In genomic region chr12:86729798-86730197, GRCh38 we compare ENCODE assay signal across 21 cellular contexts.
DNase-seq lines count a peak whose midpoint lies in the region; ATAC-seq, FAIRE-seq and TF ChIP-seq lines count a peak whose summit lies in the region.
"Had no signal": no experiment of that assay in that cellular context is flagged by ENCODE, and none has a peak within 500 bp of the region (broad histone marks: within the 10 kb centered on the region; RNA-seq: fewer than 3 reads in every experiment).

No MANE protein-coding gene starts in this region.

- ATAC-seq in A549, result no peak
- no peak for ATAC-seq in activated T-cell treated with anti-CD3 and anti-CD28 coated beads, Interleukin-2, amount 50 U/mL, for 72 hours (replicated peaks in 1 of 2)
- no peak for ATAC-seq in activated naive CD8-positive, alpha-beta T cell treated with anti-CD3 and anti-CD28 coated beads, Interleukin-2, amount 50 U/mL, for 24 hours
- ATAC-seq: CD8-positive, alpha-beta T cell had no signal

- no peak for TF ChIP-seq POLR2A in A549 (IDR thresholded peaks at IDR 0.05; ENCODE audit: low read length)

- no peaks in the 10 kb centered on the region for H3K27me3 Mint-ChIP-seq in astrocyte (ENCODE audit: low read depth, unreplicated experiment)
- no peaks in the 10 kb centered on the region for H3K27me3 Mint-ChIP-seq in activated T-cell treated with anti-CD3 and anti-CD28 coated beads, Interleukin-2, amount 50 U/mL, for 72 hours (ENCODE audit: low read depth)
- H3K27me3 Mint-ChIP-seq in activated naive CD8-positive, alpha-beta T cell treated with anti-CD3 and anti-CD28 coated beads, Interleukin-2, amount 50 U/mL, for 24 hours, result no peaks in the 10 kb centered on the region
- H3K27me3 Mint-ChIP-seq: IgD-negative memory B cell had no signal

- peaks cover 4% of the 10 kb centered on the region for H3K4me1 Mint-ChIP-seq in astrocyte (ENCODE audit: low read depth, unreplicated experiment)
- H3K4me1 Mint-ChIP-seq in activated T-cell treated with anti-CD3 and anti-CD28 coated beads, Interleukin-2, amount 50 U/mL, for 72 hours (ENCODE audit: low read depth), result no peaks in the 10 kb centered on the region
- H3K4me1 Mint-ChIP-seq in activated naive CD8-positive, alpha-beta T cell treated with anti-CD3 and anti-CD28 coated beads, Interleukin-2, amount 50 U/mL, for 24 hours, result no peaks in the 10 kb centered on the region
- H3K4me1 Mint-ChIP-seq: H9, IgD-negative memory B cell had no signal

- no peak overlapping the region for H3K27ac Mint-ChIP-seq in astrocyte (ENCODE audit: unreplicated experiment)
- no peak overlapping the region for H3K27ac Mint-ChIP-seq in activated T-cell treated with anti-CD3 and anti-CD28 coated beads, Interleukin-2, amount 50 U/mL, for 72 hours
- H3K27ac Mint-ChIP-seq in activated naive CD8-positive, alpha-beta T cell treated with anti-CD3 and anti-CD28 coated beads, Interleukin-2, amount 50 U/mL, for 24 hours, result no peak overlapping the region
- H3K27ac Mint-ChIP-seq: CD8-positive, alpha-beta T cell; H9; IgD-negative memory B cell had no signal

- no peak for TF ChIP-seq CTCF in A549 (IDR thresholded peaks at IDR 0.05)
- TF ChIP-seq CTCF in astrocyte (IDR thresholded peaks at IDR 0.05; ENCODE audit: insufficient read depth, low read depth, low read length), result no peak

- FAIRE-seq in A549 (lab: Jason Lieb, UNC), result no peak
- FAIRE-seq in astrocyte (lab: Jason Lieb, UNC), result no peak

- no peaks in the 10 kb centered on the region for H4K20me1 ChIP-seq in astrocyte (ENCODE audit: insufficient read depth, low read length)
- H4K20me1 ChIP-seq: BLaER1 treated with 17β-estradiol and CSF1 and Interleukin-3, amounts not matched to agents 10 nM and 100 nM had no signal

- H3K27ac ChIP-seq in A549 (no peak overlapping the region), astrocyte (ENCODE audit: low read depth, low read length) (no peak overlapping the region)
- H3K27ac ChIP-seq: BLaER1 treated with 17β-estradiol and CSF1 and Interleukin-3, amounts not matched to agents 10 nM and 100 nM; RWPE1 had no signal

- POLR2A ChIA-PET in A549 (lab: Yijun Ruan, JAX), result no interaction called here

- TF ChIP-seq EP300 in A549 (IDR thresholded peaks at IDR 0.05), result no peak

- DNase-seq in A549 (ENCODE audit: low read depth in 1 of 2, low spot score in 1 of 2) (no peak), DMS53 treated with DMSO at 0.1 percent for 48 hours (lab: John Stamatoyannopoulos, UW; ENCODE audit: unreplicated experiment) (peak; percentile 13), astrocyte (ENCODE audit: low read depth) (peak; percentile 51), iris pigment epithelial cell (ENCODE audit: low read depth) (peak; percentile 57), cardiac septum (ENCODE audit: low spot score) (no peak)
- no peak for DNase-seq in activated T-cell treated with anti-CD3 and anti-CD28 coated beads, Interleukin-2, amount 50 U/mL, for 72 hours
- no peak for DNase-seq in stimulated activated CD4-positive, alpha-beta T cell treated with anti-CD3 and anti-CD28 coated beads, Interleukin-4, amount 100 ng/mL, for 4 hours
- DNase-seq in activated naive CD8-positive, alpha-beta T cell treated with anti-CD3 and anti-CD28 coated beads, Interleukin-2, amount 50 U/mL, for 24 hours, result no peak
- DNase-seq: CD8-positive, alpha-beta T cell; DND-41; H9; Karpas-422; MM.1S; NCI-H1092; NCI-H146; NCI-H2029 treated with DMSO at 0.1 percent for 48 hours; NCI-H2171; NCI-H774 had no signal

- no peaks in the 10 kb centered on the region for H3K36me3 Mint-ChIP-seq in astrocyte (ENCODE audit: low read depth, unreplicated experiment)
- H3K36me3 Mint-ChIP-seq in activated T-cell treated with anti-CD3 and anti-CD28 coated beads, Interleukin-2, amount 50 U/mL, for 72 hours (ENCODE audit: insufficient read depth in 2 of 2), result no peaks in the 10 kb centered on the region
- no peaks in the 10 kb centered on the region for H3K36me3 Mint-ChIP-seq in activated naive CD8-positive, alpha-beta T cell treated with anti-CD3 and anti-CD28 coated beads, Interleukin-2, amount 50 U/mL, for 24 hours (ENCODE audit: low read depth)
- H3K36me3 Mint-ChIP-seq: CD8-positive, alpha-beta T cell; IgD-negative memory B cell had no signal

- no peaks in the 10 kb centered on the region for H3K79me2 ChIP-seq in astrocyte (ENCODE audit: insufficient read depth, low read length)

- no peaks in the 10 kb centered on the region for H3K36me3 ChIP-seq in astrocyte (ENCODE audit: insufficient read depth, low read length)
- H3K36me3 ChIP-seq: BLaER1 treated with 17β-estradiol and CSF1 and Interleukin-3, amounts not matched to agents 10 nM and 100 nM had no signal

- H3K9me3 Mint-ChIP-seq in astrocyte (ENCODE audit: unreplicated experiment), result no peaks in the 10 kb centered on the region
- H3K9me3 Mint-ChIP-seq in activated T-cell treated with anti-CD3 and anti-CD28 coated beads, Interleukin-2, amount 50 U/mL, for 72 hours, result peaks cover 3 to 4% of the 10 kb centered on the region in 2 donors
- no peaks in the 10 kb centered on the region for H3K9me3 Mint-ChIP-seq in activated naive CD8-positive, alpha-beta T cell treated with anti-CD3 and anti-CD28 coated beads, Interleukin-2, amount 50 U/mL, for 24 hours
- H3K9me3 Mint-ChIP-seq: H9, IgD-negative memory B cell had no signal

- H3K4me1 ChIP-seq in A549 (peaks cover 17% of the 10 kb centered on the region), astrocyte (ENCODE audit: insufficient read depth, low read length) (peaks cover 5% of the 10 kb centered on the region)
- H3K4me1 ChIP-seq: BLaER1 treated with 17β-estradiol and CSF1 and Interleukin-3, amounts not matched to agents 10 nM and 100 nM had no signal

- 0 out of 5 replicates have a peak, but pooled peaks of 1 of the 2 experiments have one; percentile 16 for TF ChIP-seq RAD21 in A549 (conservative IDR thresholded peaks at IDR 0.05 in 1 of 2, IDR thresholded peaks at IDR 0.05 in 1 of 2)

- 42% methylated on average over 2 of the region's 2 CpGs for WGBS in A549 (ENCODE audit: missing lambda C conversion rate)

- H3K4me3 ChIP-seq in A549 (no peak overlapping the region), astrocyte (ENCODE audit: insufficient read depth, low read depth, low read length) (no peak overlapping the region)
- H3K4me3 ChIP-seq: BLaER1 treated with 17β-estradiol and CSF1 and Interleukin-3, amounts not matched to agents 10 nM and 100 nM had no signal

- no peak overlapping the region for H3K4me3 Mint-ChIP-seq in astrocyte (ENCODE audit: unreplicated experiment)
- H3K4me3 Mint-ChIP-seq in activated T-cell treated with anti-CD3 and anti-CD28 coated beads, Interleukin-2, amount 50 U/mL, for 72 hours, result no peak overlapping the region
- H3K4me3 Mint-ChIP-seq in activated naive CD8-positive, alpha-beta T cell treated with anti-CD3 and anti-CD28 coated beads, Interleukin-2, amount 50 U/mL, for 24 hours, result no peak overlapping the region
- H3K4me3 Mint-ChIP-seq: CD8-positive, alpha-beta T cell; H9; IgD-negative memory B cell had no signal

- intact Hi-C loops in cardiac septum (cut with DNase I), result no loop called here

- no peaks in the 10 kb centered on the region for H3K27me3 ChIP-seq in astrocyte (ENCODE audit: insufficient read depth, low read length)
- H3K27me3 ChIP-seq: BLaER1 treated with 17β-estradiol and CSF1 and Interleukin-3, amounts not matched to agents 10 nM and 100 nM had no signal

- CTCF ChIA-PET in A549 (lab: Yijun Ruan, JAX), result no interaction called here

- H3K9me3 ChIP-seq in A549, result no peaks in the 10 kb centered on the region
- H3K9me3 ChIP-seq in astrocyte (ENCODE audit: insufficient read depth, low read depth, low read length), result no peaks in the 10 kb centered on the region
- H3K9me3 ChIP-seq: BLaER1 treated with 17β-estradiol and CSF1 and Interleukin-3, amounts not matched to agents 10 nM and 100 nM had no signal

- no peak overlapping the region for H3K9ac ChIP-seq in astrocyte (ENCODE audit: low read length)
- H3K9ac ChIP-seq: BLaER1 treated with 17β-estradiol and CSF1 and Interleukin-3, amounts not matched to agents 10 nM and 100 nM had no signal

- no peak overlapping the region for H2AFZ ChIP-seq in astrocyte (ENCODE audit: low read depth, low read length)

- 0 out of 3 replicates have a peak overlapping the region, but pooled peaks have one; percentile 8 for H3K4me2 ChIP-seq in A549
- no peak overlapping the region for H3K4me2 ChIP-seq in astrocyte (ENCODE audit: low read length)
- H3K4me2 ChIP-seq: BLaER1 treated with 17β-estradiol and CSF1 and Interleukin-3, amounts not matched to agents 10 nM and 100 nM had no signal

TF ChIP-seq in A549, 52 proteins besides CTCF, POLR2A, EP300 and RAD21 (continues in another document):
- no peak for TF ChIP-seq EHF (CRISPR knock-in tag; IDR thresholded peaks at IDR 0.05)
- TF ChIP-seq FOSL2 (IDR thresholded peaks at IDR 0.05), result no peak
- TF ChIP-seq FOSL2 (CRISPR knock-in tag; IDR thresholded peaks at IDR 0.05), result no peak
- no peak for TF ChIP-seq NFE2L2 (conservative IDR thresholded peaks at IDR 0.05; ENCODE audit: low read length)
- TF ChIP-seq MYC (IDR thresholded peaks at IDR 0.05; ENCODE audit: borderline replicate concordance, low read length), result no peak
- no peak for TF ChIP-seq GATA3 (IDR thresholded peaks at IDR 0.05; ENCODE audit: borderline replicate concordance)
- TF ChIP-seq ATOH8 (CRISPR knock-in tag; IDR thresholded peaks at IDR 0.05; ENCODE audit: low read depth), result no peak
- no peak for TF ChIP-seq NR3C1 (IDR thresholded peaks at IDR 0.05)
- TF ChIP-seq EHMT2 (IDR thresholded peaks at IDR 0.05; ENCODE audit: low read depth), result no peak
- TF ChIP-seq KDM1A (IDR thresholded peaks at IDR 0.05; ENCODE audit: low read depth), result no peak
- no peak for TF ChIP-seq BHLHE40 (IDR thresholded peaks at IDR 0.05; ENCODE audit: low read depth, low read length)
- TF ChIP-seq KDM5A (IDR thresholded peaks at IDR 0.05), result no peak

Comparison
In these comparisons a context has a peak if more than half of its experiments do, and no peak if none do; other contexts are left out.
1. DNase-seq: peak in DMS53 treated with DMSO at 0.1 percent for 48 hours (single experiment), astrocyte (single experiment) and iris pigment epithelial cell (single experiment); none in A549 (0 of 2), cardiac septum (single experiment), activated T-cell treated with anti-CD3 and anti-CD28 coated beads, Interleukin-2, amount 50 U/mL, for 72 hours (0 of 2), stimulated activated CD4-positive, alpha-beta T cell treated with anti-CD3 and anti-CD28 coated beads, Interleukin-4, amount 100 ng/mL, for 4 hours (0 of 2) and activated naive CD8-positive, alpha-beta T cell treated with anti-CD3 and anti-CD28 coated beads, Interleukin-2, amount 50 U/mL, for 24 hours (single experiment).